Comparison of ENCODE assay signal across 1 cellular context in genomic region chr17:40510328-40510648, GRCh38.
TF ChIP-seq lines count a peak whose summit lies in the region.

No MANE protein-coding gene starts in this region.

TF ChIP-seq in H1, 55 proteins besides CTCF, POLR2A, EP300 and RAD21:
- TF ChIP-seq MAX (IDR thresholded peaks at IDR 0.05) (peak; percentile 82), RXRA (IDR thresholded peaks at IDR 0.05; ENCODE audit: insufficient read depth, low read depth, low read length) (no peak), TEAD4 (IDR thresholded peaks at IDR 0.05; ENCODE audit: low read depth, low read length) (0 out of 2 replicates have a peak, but pooled peaks have one; percentile 6)
